Comparison of ENCODE assay signal across 8 cellular contexts in the genomic region with DNA sequence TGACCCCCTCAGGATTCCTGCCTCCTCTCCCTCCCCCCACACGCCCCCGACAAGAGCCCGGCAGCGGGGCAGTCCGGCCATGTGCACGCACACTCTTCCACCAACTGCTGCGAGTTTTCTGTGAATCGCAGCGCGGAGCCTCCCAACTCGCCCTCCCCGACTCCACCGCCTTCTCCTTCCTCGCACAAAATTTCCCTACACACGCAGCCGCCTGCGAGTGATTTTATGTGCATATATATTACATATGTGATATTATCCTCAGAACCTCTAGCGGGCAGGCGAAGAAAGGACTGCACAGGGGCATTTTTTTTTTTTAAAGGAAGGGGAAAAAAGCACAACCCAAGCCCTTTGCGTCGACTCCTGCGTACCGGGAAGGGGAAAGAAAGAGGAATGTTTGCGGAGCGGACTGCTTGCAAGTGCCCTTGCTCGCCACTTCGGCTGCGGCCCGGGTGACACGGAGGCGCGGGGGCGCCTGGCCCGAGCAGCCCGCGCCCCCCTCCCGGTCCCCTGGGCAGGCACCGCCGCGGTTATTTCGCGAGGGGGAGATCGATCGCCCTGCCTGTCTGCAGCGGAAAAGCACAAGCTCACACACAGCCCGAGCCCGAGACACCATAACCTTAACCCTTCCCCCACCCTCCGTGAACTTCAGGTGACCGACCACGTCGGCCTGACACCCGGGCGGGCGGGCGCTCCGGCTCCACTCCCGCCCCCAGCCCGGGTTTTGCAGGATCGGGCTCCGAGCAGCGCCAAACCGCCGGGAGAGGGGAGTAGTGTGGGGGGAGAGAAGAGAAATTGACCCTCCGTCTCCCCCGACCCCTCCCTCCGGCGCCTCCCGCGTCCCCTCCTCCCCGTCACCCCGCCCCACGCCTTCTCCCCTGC. TPM values are rescaled to one million over a fixed set of nuclear protein-coding genes. Genes with fewer than 3 reads are reported as not detected.
DNase-seq lines count a peak whose midpoint lies in the region; ATAC-seq, FAIRE-seq and TF ChIP-seq lines count a peak whose summit lies in the region.

No MANE protein-coding gene starts in this region.

- no peaks in the 10 kb centered on the region for H3K36me3 ChIP-seq in endothelial cell of umbilical vein (ENCODE audit: control insufficient read depth in 2 of 2, extremely low read depth in 1 of 2, insufficient read depth in 2 of 2, low read length in 2 of 2)

- FAIRE-seq in endothelial cell of umbilical vein (lab: Jason Lieb, UNC): peak; percentile 75

- H4K20me1 ChIP-seq in endothelial cell of umbilical vein (replicated peaks; ENCODE audit: control insufficient read depth, extremely low read depth, insufficient read depth, low read length): no peaks in the 10 kb centered on the region

- POLR2A ChIA-PET in endothelial cell of umbilical vein (lab: Charles Lee): interaction anchor here (0.7 kb wide), 1 partner anchor 182 kb away, joined by 7 read pairs; no protein-coding TSS in a partner anchor

- no peaks in the 10 kb centered on the region for H3K9me1 ChIP-seq in endothelial cell of umbilical vein (replicated peaks; ENCODE audit: control insufficient read depth, extremely low read depth, insufficient read depth, low read length)

- peak in 1 of 2 donors; percentile 28 for TF ChIP-seq CTCF in endothelial cell of umbilical vein (IDR thresholded peaks at IDR 0.05; ENCODE audit: extremely low read depth in 1 of 2, insufficient read depth in 1 of 2, low read depth in 1 of 2, low read length in 2 of 2)

- H3K79me2 ChIP-seq in endothelial cell of umbilical vein (ENCODE audit: control insufficient read depth, insufficient read depth, low read length): peaks cover 32% of the 10 kb centered on the region

- no peaks in the 10 kb centered on the region for H3K9me3 ChIP-seq in endothelial cell of umbilical vein (replicated peaks; ENCODE audit: control insufficient read depth, insufficient read depth, low read length)

- H3K4me3 ChIP-seq in endothelial cell of umbilical vein (replicated peaks in 1 of 3; ENCODE audit: insufficient read depth in 1 of 3, low read depth in 1 of 3, low read length in 3 of 3): peak overlapping the region; percentile 62 to 96 (median 81)

- peak overlapping the region; percentile 71 for H2AFZ ChIP-seq in endothelial cell of umbilical vein (ENCODE audit: low read depth, low read length)

- ATAC-seq in GM18868 (IDR thresholded peaks at IDR 0.05; ENCODE audit: unreplicated experiment) (peak; percentile 42), HG03108 (IDR thresholded peaks at IDR 0.05; ENCODE audit: unreplicated experiment) (peak; percentile 42)

- BruUV-seq in endothelial cell of umbilical vein (replicated peaks; lab: Mats Ljungman, UMichigan): no TSS peak

- no peak for TF ChIP-seq POLR2A in endothelial cell of umbilical vein (IDR thresholded peaks at IDR 0.05; ENCODE audit: low read depth, low read length)

- dilution Hi-C loops in endothelial cell of umbilical vein (cut with MboI; ENCODE audit: extremely low pct_ligation_motif_present, low sequenced_read_pairs): no loop called here

- intact Hi-C loops in endothelial cell of umbilical vein (cut with micrococcal nuclease): loop anchor here (1.0 to 10.0 kb wide), 7 partner anchors 58 to 839 kb away; a partner anchor contains a TSS

- CTCF ChIA-PET in endothelial cell of umbilical vein (lab: Charles Lee): interaction anchor here (1.0 kb wide), 1 partner anchor 16 kb away, joined by 3 read pairs; no protein-coding TSS in a partner anchor

- DNase-seq in Ammon's horn (ENCODE audit: low spot score) (peak; percentile 68), NCI-H526 (lab: John Stamatoyannopoulos, UW) (peak; percentile 80 to 85), endothelial cell of umbilical vein (ENCODE audit: low read depth, low spot score) (peak; percentile 79), middle frontal gyrus (ENCODE audit: extremely low spot score, low spot score) (peak; percentile 57)
- DNase-seq in activated CD8-positive, alpha-beta memory T cell treated with anti-CD3 and anti-CD28 coated beads, Interleukin-2, amount 50 U/mL, for 24 hours (ENCODE audit: extremely low read depth): peak; percentile 7
- peak; percentile 23 to 44 for DNase-seq in stimulated activated CD8-positive, alpha-beta memory T cell treated with anti-CD3 and anti-CD28 coated beads, Interleukin-4, amount 100 ng/mL, for 1 hour (ENCODE audit: low read depth in 2 of 2, low spot score in 1 of 2)

- H3K9ac ChIP-seq in endothelial cell of umbilical vein (replicated peaks; ENCODE audit: extremely low read depth, insufficient read depth, low read length): peak overlapping the region; percentile 80

- no peaks in the 10 kb centered on the region for H3K27me3 ChIP-seq in endothelial cell of umbilical vein (ENCODE audit: control insufficient read depth in 2 of 2, insufficient read depth in 2 of 2, low read length in 2 of 2)

- peak overlapping the region; percentile 71 for H3K27ac ChIP-seq in endothelial cell of umbilical vein (ENCODE audit: insufficient read depth, low read depth, low read length)

- peak overlapping the region; percentile 58 for H3K4me2 ChIP-seq in endothelial cell of umbilical vein (ENCODE audit: insufficient read depth, low read length)

- peaks cover 22% of the 10 kb centered on the region for H3K4me1 ChIP-seq in endothelial cell of umbilical vein (ENCODE audit: control insufficient read depth, extremely low read depth, insufficient read depth, low read length)

TF ChIP-seq in endothelial cell of umbilical vein, 7 proteins besides CTCF, POLR2A, EP300 and RAD21:
- no peak for TF ChIP-seq EZH2 (IDR thresholded peaks at IDR 0.05; ENCODE audit: borderline replicate concordance, low read depth, low read length, severe bottlenecking)
- TF ChIP-seq FOS (IDR thresholded peaks at IDR 0.05; ENCODE audit: borderline replicate concordance, insufficient read depth, low read length): peak; percentile 4

RNA-seq across cellular contexts. Expression of a gene that starts 2.2 kb away (rescaled TPM):
- total RNA-seq in endothelial cell of umbilical vein: 16.9 and 22.1 TPM in 2 replicates
- 18.5 and 23.7 TPM in 2 replicates for polyA plus RNA-seq in endothelial cell of umbilical vein
- 12.3 and 12.9 TPM in 2 replicates for polyA plus RNA-seq in endothelial cell of umbilical vein (2011; cell fraction: cytosol; rRNA removed)
- polyA plus RNA-seq in endothelial cell of umbilical vein (2011; cell fraction: nucleus; rRNA removed): 39.9 and 52.9 TPM in 2 replicates
- 7.3 and 12.5 TPM in 2 replicates for polyA plus RNA-seq in endothelial cell of umbilical vein (2012)
- 25.5 and 30.5 TPM in 2 replicates for polyA minus RNA-seq in endothelial cell of umbilical vein
- polyA minus RNA-seq in endothelial cell of umbilical vein (2011; cell fraction: cytosol; rRNA and poly(A)+ RNA removed): not detected
- 37.3 and 44.8 TPM in 2 replicates for polyA minus RNA-seq in endothelial cell of umbilical vein (2011; cell fraction: nucleus; rRNA and poly(A)+ RNA removed)

Comparison
In these comparisons a context has a peak if more than half of its experiments do, and no peak if none do; other contexts are left out.
1. Peak in every context shown above with its lines: DNase-seq, ATAC-seq, H3K4me3 ChIP-seq and H3K27ac ChIP-seq.
2. DNase-seq: peak in every context shown above with its lines; median percentile 82 in NCI-H526; 79 in endothelial cell of umbilical vein; 68 in Ammon's horn; 57 in middle frontal gyrus; 34 in stimulated activated CD8-positive, alpha-beta memory T cell treated with anti-CD3 and anti-CD28 coated beads, Interleukin-4, amount 100 ng/mL, for 1 hour; 7 in activated CD8-positive, alpha-beta memory T cell treated with anti-CD3 and anti-CD28 coated beads, Interleukin-2, amount 50 U/mL, for 24 hours.